1 cellular context compared by ENCODE assay signal in the genomic region with DNA sequence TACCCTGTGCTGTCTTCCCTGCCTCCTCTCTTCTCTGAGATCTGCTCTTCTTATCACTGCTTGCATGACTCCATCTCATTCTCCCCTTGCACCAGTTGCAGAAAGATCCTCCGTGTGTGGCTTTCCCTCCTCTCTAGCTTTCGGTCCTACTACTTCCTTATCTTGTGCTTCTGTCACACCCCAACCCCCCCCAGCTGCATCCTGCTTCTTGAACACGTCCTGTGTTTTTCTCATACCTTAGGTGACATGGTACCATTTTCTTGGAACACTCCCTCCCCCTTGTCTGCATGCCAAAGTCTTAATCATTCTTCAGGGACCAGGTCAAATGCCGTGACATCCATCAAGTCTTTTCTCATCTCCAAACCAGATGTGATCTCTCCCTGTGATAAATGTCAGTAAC.
TF ChIP-seq lines count a peak whose summit lies in the region.

No MANE protein-coding gene starts in this region.

TF ChIP-seq in IMR-90, 13 proteins besides CTCF, POLR2A, EP300 and RAD21:
- TF ChIP-seq CEBPB (IDR thresholded peaks at IDR 0.05; ENCODE audit: low read depth, low read length), result no peak
- TF ChIP-seq, protein P1, sequence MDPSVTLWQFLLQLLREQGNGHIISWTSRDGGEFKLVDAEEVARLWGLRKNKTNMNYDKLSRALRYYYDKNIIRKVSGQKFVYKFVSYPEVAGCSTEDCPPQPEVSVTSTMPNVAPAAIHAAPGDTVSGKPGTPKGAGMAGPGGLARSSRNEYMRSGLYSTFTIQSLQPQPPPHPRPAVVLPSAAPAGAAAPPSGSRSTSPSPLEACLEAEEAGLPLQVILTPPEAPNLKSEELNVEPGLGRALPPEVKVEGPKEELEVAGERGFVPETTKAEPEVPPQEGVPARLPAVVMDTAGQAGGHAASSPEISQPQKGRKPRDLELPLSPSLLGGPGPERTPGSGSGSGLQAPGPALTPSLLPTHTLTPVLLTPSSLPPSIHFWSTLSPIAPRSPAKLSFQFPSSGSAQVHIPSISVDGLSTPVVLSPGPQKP (IDR thresholded peaks at IDR 0.05; ENCODE audit: borderline replicate concordance, low read depth, low read length), result no peak
- TF ChIP-seq RFX5 (IDR thresholded peaks at IDR 0.05; ENCODE audit: low read depth, low read length), result no peak
- TF ChIP-seq CHD1 (IDR thresholded peaks at IDR 0.05; ENCODE audit: low read depth, low read length), result no peak
- TF ChIP-seq, protein P2, sequence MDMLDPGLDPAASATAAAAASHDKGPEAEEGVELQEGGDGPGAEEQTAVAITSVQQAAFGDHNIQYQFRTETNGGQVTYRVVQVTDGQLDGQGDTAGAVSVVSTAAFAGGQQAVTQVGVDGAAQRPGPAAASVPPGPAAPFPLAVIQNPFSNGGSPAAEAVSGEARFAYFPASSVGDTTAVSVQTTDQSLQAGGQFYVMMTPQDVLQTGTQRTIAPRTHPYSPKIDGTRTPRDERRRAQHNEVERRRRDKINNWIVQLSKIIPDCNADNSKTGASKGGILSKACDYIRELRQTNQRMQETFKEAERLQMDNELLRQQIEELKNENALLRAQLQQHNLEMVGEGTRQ (IDR thresholded peaks at IDR 0.05; ENCODE audit: low read depth, low read length), result no peak
- TF ChIP-seq FOS (IDR thresholded peaks at IDR 0.05; ENCODE audit: low read depth, low read length), result no peak
- no peak for TF ChIP-seq MAFK (IDR thresholded peaks at IDR 0.05; ENCODE audit: low read depth, low read length)
- TF ChIP-seq BHLHE40 (IDR thresholded peaks at IDR 0.05; ENCODE audit: low read depth, low read length), result no peak
- TF ChIP-seq NFE2L2 (IDR thresholded peaks at IDR 0.05; ENCODE audit: low read depth, low read length), result no peak
- TF ChIP-seq MAZ (IDR thresholded peaks at IDR 0.05; ENCODE audit: borderline replicate concordance, low read depth, low read length), result no peak
- TF ChIP-seq MXI1 (IDR thresholded peaks at IDR 0.05; ENCODE audit: borderline replicate concordance, low read depth, low read length), result no peak
- TF ChIP-seq SMC3 (IDR thresholded peaks at IDR 0.05; ENCODE audit: low read depth, low read length), result no peak
- TF ChIP-seq RCOR1 (IDR thresholded peaks at IDR 0.05; ENCODE audit: insufficient replicate concordance, low read length), result no peak
